ENCODE assay signal across 22 cellular contexts in the genomic region with DNA sequence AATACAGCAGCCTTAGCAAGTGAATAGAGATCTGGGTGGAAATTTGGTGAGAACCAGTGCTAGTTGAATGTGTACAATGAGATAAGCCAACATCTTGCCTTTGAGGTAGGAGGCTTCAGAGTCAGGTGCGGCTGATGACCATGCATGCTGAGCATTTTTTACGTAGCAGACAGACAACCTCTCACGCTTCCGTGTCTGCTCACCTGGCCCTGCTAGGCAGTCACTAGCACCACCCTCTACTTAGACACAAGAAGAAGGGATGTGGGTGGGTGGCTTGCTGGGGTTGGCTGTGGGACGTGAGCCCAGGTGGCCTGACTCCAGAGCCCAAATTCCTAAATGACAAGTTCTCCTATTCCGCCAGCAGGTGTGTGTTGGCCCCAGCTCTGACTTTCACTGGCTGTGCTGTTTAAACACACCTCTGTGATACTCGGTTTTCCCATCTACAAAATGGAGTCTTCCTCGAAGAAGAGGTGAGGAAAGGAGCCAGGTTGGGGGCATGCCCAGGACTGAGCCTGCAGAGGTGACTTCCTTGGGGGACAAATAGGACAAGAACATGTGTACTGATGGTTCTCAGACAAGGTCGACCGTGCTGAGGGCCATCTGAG. TPM values are rescaled to one million over a fixed set of nuclear protein-coding genes. Genes with fewer than 3 reads are reported as not detected.
A peak's percentile ranks its signal among the peaks of the same experiment; 100 is the strongest.
DNase-seq lines count a peak whose midpoint lies in the region; ATAC-seq, FAIRE-seq and TF ChIP-seq lines count a peak whose summit lies in the region.
"Had no signal": no experiment of that assay in that cellular context is flagged by ENCODE, and none has a peak within 500 bp of the region (broad histone marks: within the 10 kb centered on the region; RNA-seq: fewer than 3 reads in every experiment).

No MANE protein-coding gene starts in this region.

- TF ChIP-seq EP300 in H1 (IDR thresholded peaks at IDR 0.05; ENCODE audit: borderline replicate concordance in 1 of 2, low read depth in 2 of 2, low read length in 2 of 2): no peak

- no peak overlapping the region for H2BK120ac ChIP-seq in H1 (replicated peaks; ENCODE audit: low read depth, low read length)

- ATAC-seq in WTC11: no peak
- ATAC-seq: GM23338, HCT116, Panc1 had no signal

- 76% methylated on average over 10 of the region's 10 CpGs; no CpG with 5 or more reads in 1 of the 2 experiments for WGBS in H1 (ENCODE audit: extremely low coverage in 1 of 2, insufficient coverage in 1 of 2, insufficient read length in 1 of 2, insufficient replicate concordance in 2 of 2, low coverage in 1 of 2, low lambda C conversion rate in 2 of 2, missing lambda C conversion rate in 1 of 2), 2 experiments
- 75 to 81% (median 76%) methylated on average over 10 of the region's 10 CpGs for WGBS in spleen, 5 donors

- H4K20me1 ChIP-seq in H1 (replicated peaks in 1 of 2; ENCODE audit: control insufficient read depth in 1 of 2, insufficient read depth in 2 of 2, low read length in 2 of 2) (no peaks in the 10 kb centered on the region), keratinocyte (ENCODE audit: control insufficient read depth, extremely low read depth, insufficient read depth, low read length) (no peaks in the 10 kb centered on the region)
- H4K20me1 ChIP-seq: BLaER1 had no signal

- H3K4me2 ChIP-seq in H1 (ENCODE audit: insufficient read depth in 1 of 2, low read depth in 2 of 2, low read length in 2 of 2) (no peak overlapping the region), keratinocyte (ENCODE audit: control insufficient read depth, extremely low read depth, insufficient read depth, low read depth, low read length) (no peak overlapping the region)
- H3K4me2 ChIP-seq: BLaER1, GM23338 had no signal

- FAIRE-seq in H1 (lab: Jason Lieb, UNC): no peak
- peak; percentile 57 for FAIRE-seq in keratinocyte (lab: Jason Lieb, UNC)
- FAIRE-seq: GM18507 had no signal

- POLR2A ChIA-PET in WTC11 (lab: Charles Lee) (no interaction called here), H1 (lab: Charles Lee; ENCODE audit: partially characterized antibody) (no interaction called here)

- no peak overlapping the region for H2BK20ac ChIP-seq in H1 (ENCODE audit: low read length)

- no peak overlapping the region for H3K18ac ChIP-seq in H1 (ENCODE audit: extremely low read depth, low read length)

- H4K91ac ChIP-seq in H1 (replicated peaks; ENCODE audit: insufficient read length, low read length): no peak overlapping the region

- H3K9ac ChIP-seq in H1 (replicated peaks in 1 of 4; ENCODE audit: extremely low read depth in 1 of 4, low read depth in 3 of 4, low read length in 3 of 4) (no peak overlapping the region), keratinocyte (ENCODE audit: control insufficient read depth, extremely low read depth, insufficient read depth, low read length) (no peak overlapping the region)
- H3K9ac ChIP-seq: BLaER1 had no signal

- H3K4me3 Mint-ChIP-seq in WTC11: no peak overlapping the region
- H3K4me3 Mint-ChIP-seq: CD4-positive, alpha-beta T cell; GM23338 had no signal

- no peaks in the 10 kb centered on the region; a peak in 1 of 7 replicates for H3K4me1 ChIP-seq in H1 (replicated peaks in 1 of 4; ENCODE audit: control insufficient read depth in 3 of 4, insufficient read depth in 4 of 4, low read length in 3 of 4)
- H3K4me1 ChIP-seq in keratinocyte (ENCODE audit: control insufficient read depth, extremely low read depth, insufficient read depth, low read length): peaks cover 14% of the 10 kb centered on the region
- H3K4me1 ChIP-seq in spleen: no peaks in the 10 kb centered on the region
- H3K4me1 ChIP-seq: BLaER1 had no signal

- intact Hi-C loops in spleen (cut with DNase I; ENCODE audit: low total_unique reads): no loop called here

- H2BK5ac ChIP-seq in H1 (ENCODE audit: low read depth, low read length): no peak overlapping the region; the same call in 1 of the 2 replicates

- TF ChIP-seq CTCF in WTC11 (IDR thresholded peaks at IDR 0.05) (no peak), H1 (IDR thresholded peaks at IDR 0.05; ENCODE audit: control extremely low read depth in 1 of 3, insufficient read depth in 1 of 3, low read depth in 1 of 3, low read length in 3 of 3) (no peak), keratinocyte (optimal IDR thresholded peaks at IDR 0.05 in 1 of 3, IDR thresholded peaks at IDR 0.05 in 1 of 3, conservative IDR thresholded peaks at IDR 0.05 in 1 of 3; ENCODE audit: extremely low read depth in 1 of 3, insufficient read depth in 2 of 3, low read length in 3 of 3) (no peak), spleen (IDR thresholded peaks at IDR 0.05 in 8 of 11, conservative IDR thresholded peaks at IDR 0.05 in 3 of 11) (no peak), foreskin fibroblast (IDR thresholded peaks at IDR 0.05; ENCODE audit: low read depth, low read length) (no peak)

- H4K8ac ChIP-seq in H1 (ENCODE audit: extremely low read depth, insufficient read depth, low read length): no peak overlapping the region

- no peak overlapping the region for H2AFZ ChIP-seq in H1 (ENCODE audit: low read length)
- H2AFZ ChIP-seq in keratinocyte (ENCODE audit: control insufficient read depth, low read length): no peak overlapping the region
- H2AFZ ChIP-seq: GM23338 had no signal

- CTCF ChIA-PET in WTC11 (lab: Charles Lee) (interaction anchor here (2.6 kb wide), 1 partner anchor 10 kb away, joined by 16 read pairs; no protein-coding TSS in a partner anchor), H1 (lab: Charles Lee; ENCODE audit: partially characterized antibody) (interaction anchor here (1.3 to 2.1 kb wide), 2 partner anchors 10 to 11 kb away, joined by 3 to 11 read pairs; no protein-coding TSS in a partner anchor)

- H3K27ac ChIP-seq in H1 (ENCODE audit: low read depth, low read length) (no peak overlapping the region), keratinocyte (ENCODE audit: control insufficient read depth, insufficient read depth, low read length) (no peak overlapping the region), spleen (no peak overlapping the region)
- H3K27ac ChIP-seq: BLaER1 had no signal

- peak overlapping the region; percentile 41; the same call in 1 of the 2 replicates for H3K27ac Mint-ChIP-seq in WTC11
- H3K27ac Mint-ChIP-seq: CD4-positive, alpha-beta T cell; GM23338 had no signal

- peaks cover 2% of the 10 kb centered on the region; the same call in 1 of the 2 replicates for H3K23me2 ChIP-seq in H1 (ENCODE audit: low read depth, low read length)

- no peak overlapping the region for H3K23ac ChIP-seq in H1 (ENCODE audit: insufficient read length)

- H3K79me2 ChIP-seq in H1 (ENCODE audit: control insufficient read depth in 1 of 2, insufficient read depth in 2 of 2, low read length in 2 of 2) (no peaks in the 10 kb centered on the region), keratinocyte (ENCODE audit: control insufficient read depth, insufficient read depth, low read length) (no peaks in the 10 kb centered on the region)

- no peak for TF ChIP-seq POLR2A in H1 (IDR thresholded peaks at IDR 0.05; ENCODE audit: control extremely low read depth in 1 of 2, low read depth in 2 of 2, low read length in 2 of 2)
- no peak for TF ChIP-seq POLR2A in spleen (IDR thresholded peaks at IDR 0.05)

- no peaks in the 10 kb centered on the region for H3K9me3 Mint-ChIP-seq in WTC11
- H3K9me3 Mint-ChIP-seq: CD4-positive, alpha-beta T cell; GM23338 had no signal

- no peak for DNase-seq in WTC11 (ENCODE audit: low spot score)
- DNase-seq in H1 (ENCODE audit: low read depth in 1 of 2, low spot score in 2 of 2): no peak
- DNase-seq in keratinocyte (ENCODE audit: low read depth, low spot score): no peak
- DNase-seq in spleen: peak; percentile 54
- DNase-seq in foreskin fibroblast: no peak
- DNase-seq in ACHN: no peak
- no peak for DNase-seq in DMS53 (lab: John Stamatoyannopoulos, UW)
- DNase-seq: COR-L47; KBM-7; NCI-H1092 treated with DMSO at 0.1 percent for 48 hours; NCI-H1436 treated with DMSO at 0.1 percent for 48 hours; NCI-H1930; NCI-H748 treated with DMSO at 0.1 percent for 48 hours; NK-92 treated with Interleukin-12 subunit alpha and Interleukin-12 subunit beta, amount 100 ng/mL, for 24 hours had no signal

- H3K4me3 ChIP-seq in H1 (ENCODE audit: extremely low read depth in 1 of 4, insufficient read depth in 2 of 4, low read depth in 3 of 4, low read length in 4 of 4): no peak overlapping the region
- no peak overlapping the region for H3K4me3 ChIP-seq in keratinocyte (ENCODE audit: control insufficient read depth in 2 of 3, extremely low read depth in 1 of 3, insufficient read depth in 2 of 3, low read depth in 1 of 3, low read length in 3 of 3)
- H3K4me3 ChIP-seq in spleen: no peak overlapping the region
- H3K4me3 ChIP-seq in foreskin fibroblast (ENCODE audit: low read depth in 1 of 2, low read length in 2 of 2): no peak overlapping the region
- H3K4me3 ChIP-seq: BLaER1, GM23338 had no signal

- H2AK5ac ChIP-seq in H1 (ENCODE audit: low read depth, low read length): no peak overlapping the region

- peak overlapping the region; percentile 80; the same call in 1 of the 2 replicates for H2BK12ac ChIP-seq in H1 (ENCODE audit: low read depth, low read length)

- H4K5ac ChIP-seq in H1 (ENCODE audit: insufficient read length, low read depth, low read length): no peak overlapping the region

- no peaks in the 10 kb centered on the region for H3K27me3 ChIP-seq in H1 (replicated peaks in 1 of 4; ENCODE audit: control insufficient read depth in 3 of 4, extremely low read depth in 1 of 4, insufficient read depth in 3 of 4, low read length in 3 of 4)
- peaks cover 4% of the 10 kb centered on the region for H3K27me3 ChIP-seq in keratinocyte (ENCODE audit: control insufficient read depth, extremely low read depth, insufficient read depth, low read length)
- peaks cover 0 to 67% (median 0%) of the 10 kb centered on the region in 7 donors for H3K27me3 ChIP-seq in spleen (replicated peaks in 1 of 7)
- H3K27me3 ChIP-seq: BLaER1 had no signal

- no peaks in the 10 kb centered on the region; the same call in none of the 2 replicates for H3K27me3 Mint-ChIP-seq in WTC11 (ENCODE audit: low read depth)

- H3K4me1 Mint-ChIP-seq in WTC11: 0 out of 2 replicates have a peak, but pooled peaks cover 2% of the 10 kb centered on the region

- no peaks in the 10 kb centered on the region for H3K36me3 Mint-ChIP-seq in WTC11

- no peak overlapping the region for H3K14ac ChIP-seq in H1 (ENCODE audit: insufficient read length)

- H3K56ac ChIP-seq in H1 (replicated peaks; ENCODE audit: insufficient read length, low read depth, low read length): no peak overlapping the region

- in situ Hi-C loops in ACHN (cut with HindIII; ENCODE audit: low pct_ligation_motif_present, low pct_unique_long_range_greater_than_20kb, low sequenced_read_pairs): no loop called here

- 0 out of 2 replicates have a peak overlapping the region, but pooled peaks have one; percentile 81 for H2BK15ac ChIP-seq in H1 (ENCODE audit: low read length)

- H3K9me1 ChIP-seq in keratinocyte (ENCODE audit: control insufficient read depth, extremely low read depth, insufficient read depth, low read length): no peaks in the 10 kb centered on the region

- H3K36me3 ChIP-seq in H1 (ENCODE audit: control insufficient read depth in 2 of 4, insufficient read depth in 4 of 4, low read length in 3 of 4) (no peaks in the 10 kb centered on the region), keratinocyte (ENCODE audit: control insufficient read depth in 2 of 2, extremely low read depth in 1 of 2, insufficient read depth in 2 of 2, low read length in 2 of 2) (no peaks in the 10 kb centered on the region), spleen (no peaks in the 10 kb centered on the region)
- H3K36me3 ChIP-seq: BLaER1 had no signal

- no peaks in the 10 kb centered on the region for H3K79me1 ChIP-seq in H1 (ENCODE audit: low read depth, low read length)

- H3K9me3 ChIP-seq in H1 (ENCODE audit: insufficient read depth in 2 of 2, low read depth in 1 of 2, low read length in 1 of 2) (no peaks in the 10 kb centered on the region; a peak in 1 of 4 replicates), keratinocyte (ENCODE audit: control insufficient read depth, low read depth, low read length) (peaks cover 2% of the 10 kb centered on the region), spleen (peaks cover 0 to 3% (median 0%) of the 10 kb centered on the region in 8 donors)
- H3K9me3 ChIP-seq: BLaER1 had no signal

- TF ChIP-seq RAD21 in H1 (IDR thresholded peaks at IDR 0.05 in 1 of 2, conservative IDR thresholded peaks at IDR 0.05 in 1 of 2; ENCODE audit: low read depth in 2 of 2, low read length in 2 of 2): no peak

- dilution Hi-C loops in keratinocyte (cut with MboI; ENCODE audit: extremely low pct_ligation_motif_present, low sequenced_read_pairs): no loop called here

- H3K4ac ChIP-seq in H1 (replicated peaks; ENCODE audit: insufficient read length, low read depth, low read length): no peak overlapping the region

RNA-seq across cellular contexts. Expression of a gene that starts 57.8 kb away (rescaled TPM):
- 6.7 to 9.1 TPM (median 7.2 TPM) in 3 replicates for total RNA-seq in WTC11 (2021)
- 5.9 TPM in 2 replicates for total RNA-seq in H1 (2021; fragmentation: NEBNext Ultra II Directional; extraction: Animal tissue kit (Norgen Biotek cat#: 25700))
- polyA plus RNA-seq in H1 (2011; rRNA removed): 0.63 and 0.80 TPM in 2 replicates
- 0.85 TPM for polyA plus RNA-seq in H1 (2011; cell fraction: cytosol; rRNA removed)
- 1.5 TPM for polyA plus RNA-seq in H1 (2011; cell fraction: nucleus; rRNA removed)
- polyA plus RNA-seq in H1 (2012, experiment 1 of 2): 1.1 to 2.2 TPM (median 1.2 TPM) in 4 replicates
- 0.22 TPM for polyA plus RNA-seq in H1 (2012, experiment 2 of 2)
- 2.1 TPM for polyA plus RNA-seq in H1 (2013, experiment 1 of 2)
- polyA plus RNA-seq in H1 (2013, experiment 2 of 2): 2.1 TPM
- polyA minus RNA-seq in H1 (2011; rRNA and poly(A)+ RNA removed): 1.7 and 1.9 TPM in 2 replicates
- polyA minus RNA-seq in H1 (2011; cell fraction: cytosol; rRNA and poly(A)+ RNA removed): 3.2 TPM
- 4.1 TPM for polyA minus RNA-seq in H1 (2011; cell fraction: nucleus; rRNA and poly(A)+ RNA removed)
- 3.6 to 6.4 TPM (median 5.2 TPM) in 3 replicates for polyA plus RNA-seq in keratinocyte
- 2.3 TPM for polyA plus RNA-seq in keratinocyte (2011; ENCODE audit: low read depth)
- polyA plus RNA-seq in keratinocyte (2011; cell fraction: cytosol; rRNA removed): 2.6 and 3.0 TPM in 2 replicates
- 10.9 and 11.1 TPM in 2 replicates for polyA plus RNA-seq in keratinocyte (2011; cell fraction: nucleus; rRNA removed)
- polyA plus RNA-seq in keratinocyte (2012; ENCODE audit: low replicate concordance): 3.9 and 7.8 TPM in 2 replicates
- polyA minus RNA-seq in keratinocyte: 6.5 to 9.3 TPM (median 8.7 TPM) in 3 replicates
- polyA minus RNA-seq in keratinocyte (2011; cell fraction: cytosol; rRNA and poly(A)+ RNA removed): 9.4 TPM
- polyA minus RNA-seq in keratinocyte (2011; cell fraction: nucleus; rRNA and poly(A)+ RNA removed): 17.1 and 20.4 TPM in 2 replicates
- 10 to 100 TPM in 6 of 7 donors, 1 to 10 TPM in 1; 7.9 to 21.1 (median 13.1) TPM for total RNA-seq in spleen
- polyA plus RNA-seq in spleen: 1 to 10 TPM in 2 of 3 donors, under 1 TPM in 1; 0.74 to 1.5 (median 1.4) TPM
- total RNA-seq: G401, NCI-H460 had no signal
